15 cellular contexts compared by ENCODE assay signal in the genomic region with DNA sequence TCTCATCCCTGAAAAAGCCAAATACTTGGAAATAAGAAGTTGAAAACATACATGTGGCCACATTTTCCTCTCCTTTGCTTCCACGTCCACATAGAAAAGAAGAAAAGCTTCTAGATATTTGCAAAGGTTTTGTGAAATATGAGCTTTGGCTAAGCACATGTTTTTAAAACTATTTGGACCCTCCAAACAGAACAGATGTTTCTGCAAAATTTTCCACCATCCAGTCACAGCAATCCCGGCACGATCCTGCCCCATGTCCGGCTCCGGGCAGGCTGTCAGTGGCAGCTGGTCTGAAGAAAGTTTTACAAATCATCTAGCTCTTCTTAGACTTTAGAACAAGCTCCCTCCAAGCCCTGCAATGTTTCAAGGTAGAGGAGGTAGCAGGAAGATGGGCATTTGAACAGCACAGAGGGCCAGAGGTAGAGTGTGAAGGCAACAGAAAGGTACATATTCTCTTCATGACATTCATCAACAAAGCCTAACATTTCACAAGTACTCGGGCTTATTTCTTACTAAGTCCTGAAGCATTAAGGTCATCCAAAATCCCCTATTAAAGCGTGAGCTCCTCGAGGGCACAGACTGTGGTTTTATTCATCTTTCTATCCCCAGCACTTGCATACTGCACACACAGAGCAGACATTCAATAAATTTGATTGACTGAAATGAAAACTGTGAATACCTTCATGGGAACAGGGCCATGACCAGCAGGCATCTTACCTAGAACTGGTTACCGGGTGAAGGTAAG.
DNase-seq lines count a peak whose midpoint lies in the region; ATAC-seq and TF ChIP-seq lines count a peak whose summit lies in the region.
"Had no signal": no experiment of that assay in that cellular context is flagged by ENCODE, and none has a peak within 500 bp of the region (broad histone marks: within the 10 kb centered on the region; RNA-seq: fewer than 3 reads in every experiment).

No MANE protein-coding gene starts in this region.

- peak overlapping the region; percentile 74 for H3K4me2 ChIP-seq in fibroblast of lung (ENCODE audit: extremely low read depth, insufficient read depth, low read length)

- H3K9me3 Mint-ChIP-seq in osteocyte (ENCODE audit: unreplicated experiment) (no peaks in the 10 kb centered on the region), Caco-2 (ENCODE audit: unreplicated experiment) (no peaks in the 10 kb centered on the region)
- H3K9me3 Mint-ChIP-seq: activated CD4-positive, alpha-beta memory T cell treated with anti-CD3 and anti-CD28 coated beads for 36 hours; activated T-helper 17 cell treated with anti-CD3 and anti-CD28 coated beads, Interleukin-2, amount 50 U/mL, for 72 hours; stimulated activated memory B cell treated with anti-CD40 and anti-IgM and Interleukin-4, amounts not matched to agents 10 μg/mL and 1 μg/mL and 100 μg/mL, for 72 hours had no signal

- no peak overlapping the region for H2AFZ ChIP-seq in fibroblast of lung (ENCODE audit: low read length)

- H3K4me3 Mint-ChIP-seq in osteocyte (ENCODE audit: unreplicated experiment) = peak overlapping the region; percentile 5
- no peak overlapping the region for H3K4me3 Mint-ChIP-seq in Caco-2 (ENCODE audit: unreplicated experiment)
- H3K4me3 Mint-ChIP-seq: activated CD4-positive, alpha-beta memory T cell treated with anti-CD3 and anti-CD28 coated beads for 36 hours; activated T-helper 17 cell treated with anti-CD3 and anti-CD28 coated beads, Interleukin-2, amount 50 U/mL, for 72 hours; stimulated activated memory B cell treated with anti-CD40 and anti-IgM and Interleukin-4, amounts not matched to agents 10 μg/mL and 1 μg/mL and 100 μg/mL, for 72 hours had no signal

- H3K27ac ChIP-seq in fibroblast of lung (ENCODE audit: insufficient read depth, low read length) = no peak overlapping the region

- intact Hi-C loops in Right ventricle myocardium inferior (cut with DNase I) (no loop called here), cardiac septum (cut with DNase I) (no loop called here), Caco-2 (cut with micrococcal nuclease; ENCODE audit: unreplicated experiment) (no loop called here)

- no peaks in the 10 kb centered on the region for H3K79me2 ChIP-seq in fibroblast of lung (ENCODE audit: control insufficient read depth, insufficient read depth, low read length)

- no peak overlapping the region for H3K9ac ChIP-seq in fibroblast of lung (ENCODE audit: insufficient read depth, low read length)

- H3K27ac Mint-ChIP-seq in osteocyte (ENCODE audit: unreplicated experiment) (peak overlapping the region; percentile 93), Caco-2 (ENCODE audit: unreplicated experiment) (no peak overlapping the region)
- H3K27ac Mint-ChIP-seq: activated CD4-positive, alpha-beta memory T cell treated with anti-CD3 and anti-CD28 coated beads for 36 hours; activated T-helper 17 cell treated with anti-CD3 and anti-CD28 coated beads, Interleukin-2, amount 50 U/mL, for 72 hours; stimulated activated memory B cell treated with anti-CD40 and anti-IgM and Interleukin-4, amounts not matched to agents 10 μg/mL and 1 μg/mL and 100 μg/mL, for 72 hours had no signal

- H3K4me3 ChIP-seq in fibroblast of lung (replicated peaks in 1 of 4; ENCODE audit: control extremely low read depth in 1 of 4, insufficient read depth in 1 of 4, low read depth in 3 of 4, low read length in 4 of 4) (peak overlapping the region in 1 of 4 experiments; percentile 27), Caco-2 (ENCODE audit: low read depth, low read length) (no peak overlapping the region)

- H3K36me3 ChIP-seq in fibroblast of lung (ENCODE audit: control insufficient read depth, insufficient read depth, low read length) (no peaks in the 10 kb centered on the region), Caco-2 (ENCODE audit: control insufficient read depth, insufficient read depth, low read length) (no peaks in the 10 kb centered on the region)

- BruUV-seq in Caco-2 (replicated peaks; lab: Mats Ljungman, UMichigan) = no TSS peak

- H3K27me3 Mint-ChIP-seq in osteocyte (ENCODE audit: unreplicated experiment) (no peaks in the 10 kb centered on the region), Caco-2 (ENCODE audit: insufficient read depth, unreplicated experiment) (peaks cover 28% of the 10 kb centered on the region)
- H3K27me3 Mint-ChIP-seq: activated CD4-positive, alpha-beta memory T cell treated with anti-CD3 and anti-CD28 coated beads for 36 hours; activated T-helper 17 cell treated with anti-CD3 and anti-CD28 coated beads, Interleukin-2, amount 50 U/mL, for 72 hours; stimulated activated memory B cell treated with anti-CD40 and anti-IgM and Interleukin-4, amounts not matched to agents 10 μg/mL and 1 μg/mL and 100 μg/mL, for 72 hours had no signal

- DNase-seq in Right ventricle myocardium inferior (ENCODE audit: missing footprints) = no peak
- no peak for DNase-seq in cardiac septum (ENCODE audit: low spot score)
- peak in 1 of 2 donors; percentile 25 for DNase-seq in fibroblast of lung (ENCODE audit: low read depth in 2 of 2)
- no peak for DNase-seq in osteocyte (ENCODE audit: extremely low spot score, unreplicated experiment)
- no peak for DNase-seq in A172 (ENCODE audit: low spot score)
- DNase-seq in NCI-H2107 treated with DMSO at 0.1 percent for 48 hours (lab: John Stamatoyannopoulos, UW; ENCODE audit: unreplicated experiment) = no peak
- DNase-seq in Caco-2 = no peak
- DNase-seq: activated CD4-positive, alpha-beta memory T cell treated with anti-CD3 and anti-CD28 coated beads for 36 hours; effector CD4-positive, alpha-beta T cell; HCEC 1CT; SHP77; T1000 had no signal

- H3K27me3 ChIP-seq in fibroblast of lung (ENCODE audit: control insufficient read depth, insufficient read depth, low read length) = no peaks in the 10 kb centered on the region
- H3K27me3 ChIP-seq in Caco-2 (replicated peaks; ENCODE audit: control insufficient read depth, insufficient read depth, low read length) = no peaks in the 10 kb centered on the region; the same call in 1 of the 2 replicates

- H3K9me3 ChIP-seq in fibroblast of lung (ENCODE audit: control insufficient read depth, insufficient read depth, low read depth, low read length) (no peaks in the 10 kb centered on the region), Caco-2 (no peaks in the 10 kb centered on the region)

- no peaks in the 10 kb centered on the region for H4K20me1 ChIP-seq in fibroblast of lung (ENCODE audit: control insufficient read depth, extremely low read depth, insufficient read depth, low read length)

- ATAC-seq in Right ventricle myocardium inferior (peak; percentile 48), HG02759 (IDR thresholded peaks at IDR 0.05; ENCODE audit: unreplicated experiment) (no peak)
- ATAC-seq: activated T-helper 17 cell treated with anti-CD3 and anti-CD28 coated beads, Interleukin-2, amount 50 U/mL, for 72 hours; stimulated activated memory B cell treated with anti-CD40 and anti-IgM and Interleukin-4, amounts not matched to agents 10 μg/mL and 1 μg/mL and 100 μg/mL, for 72 hours had no signal

- no peak for TF ChIP-seq CTCF in fibroblast of lung (conservative IDR thresholded peaks at IDR 0.05 in 1 of 2, IDR thresholded peaks at IDR 0.05 in 1 of 2; ENCODE audit: low read depth in 1 of 2, low read length in 2 of 2)
- TF ChIP-seq CTCF in osteocyte (IDR thresholded peaks at IDR 0.05) = no peak
- TF ChIP-seq CTCF in Caco-2 (IDR thresholded peaks at IDR 0.05; ENCODE audit: insufficient read depth in 1 of 2, low read depth in 1 of 2, low read length in 1 of 2, severe bottlenecking in 1 of 2, unreplicated experiment in 1 of 2) = no peak

- peaks cover 17% of the 10 kb centered on the region for H3K4me1 ChIP-seq in fibroblast of lung (ENCODE audit: control insufficient read depth, extremely low read depth, insufficient read depth, low read length)
- no peaks in the 10 kb centered on the region for H3K4me1 ChIP-seq in Caco-2

- H3K4me1 Mint-ChIP-seq in osteocyte (ENCODE audit: unreplicated experiment) (peaks cover 66% of the 10 kb centered on the region), Caco-2 (ENCODE audit: low read depth, unreplicated experiment) (no peaks in the 10 kb centered on the region)
- H3K4me1 Mint-ChIP-seq: activated T-helper 17 cell treated with anti-CD3 and anti-CD28 coated beads, Interleukin-2, amount 50 U/mL, for 72 hours had no signal

- POLR2A ChIA-PET in Caco-2 (lab: Charles Lee) = no interaction called here

- CTCF ChIA-PET in Caco-2 (lab: Charles Lee) = interaction anchor here (0.6 to 3.8 kb wide), 4 partner anchors 8 to 27 kb away, joined by 3 to 21 read pairs (median 4); no protein-coding TSS in a partner anchor

- H3K36me3 Mint-ChIP-seq in osteocyte (ENCODE audit: unreplicated experiment) = no peaks in the 10 kb centered on the region
- H3K36me3 Mint-ChIP-seq in Caco-2 (ENCODE audit: insufficient read depth, unreplicated experiment) = no peaks in the 10 kb centered on the region
- H3K36me3 Mint-ChIP-seq: activated CD4-positive, alpha-beta memory T cell treated with anti-CD3 and anti-CD28 coated beads for 36 hours had no signal
